Comparison of ENCODE assay signal across 8 cellular contexts in genomic region chr3:45760878-45761711, GRCh38. TPM values are rescaled to one million over a fixed set of nuclear protein-coding genes. Genes with fewer than 3 reads are reported as not detected.
DNase-seq lines count a peak whose midpoint lies in the region; ATAC-seq and TF ChIP-seq lines count a peak whose summit lies in the region.

No MANE protein-coding gene starts in this region.

- H3K36me3 ChIP-seq in neutrophil: no peaks in the 10 kb centered on the region

- H3K4me3 Mint-ChIP-seq in CD14-positive monocyte: no peak overlapping the region
- no peak overlapping the region for H3K4me3 Mint-ChIP-seq in activated CD8-positive, alpha-beta T cell treated with anti-CD3 and anti-CD28 coated beads, Interleukin-2, amount 10 ng/mL, durations not matched to agents 7 days and 5 days

- ATAC-seq in activated CD8-positive, alpha-beta T cell treated with anti-CD3 and anti-CD28 coated beads, Interleukin-2, amount 10 ng/mL, durations not matched to agents 7 days and 5 days: peak; percentile 64
- ATAC-seq in HG02642 (IDR thresholded peaks at IDR 0.05; ENCODE audit: poor library complexity, unreplicated experiment): no peak

- no peaks in the 10 kb centered on the region for H3K36me3 Mint-ChIP-seq in CD14-positive monocyte
- no peaks in the 10 kb centered on the region for H3K36me3 Mint-ChIP-seq in activated CD8-positive, alpha-beta T cell treated with anti-CD3 and anti-CD28 coated beads, Interleukin-2, amount 10 ng/mL, durations not matched to agents 7 days and 5 days (ENCODE audit: low read depth)

- H3K4me3 ChIP-seq in fibroblast of villous mesenchyme (ENCODE audit: low read depth, low read length) (no peak overlapping the region), neutrophil (ENCODE audit: low read depth in 1 of 2, low read length in 1 of 2) (no peak overlapping the region)

- POLR2A ChIA-PET in activated CD8-positive, alpha-beta T cell treated with anti-CD3 and anti-CD28 coated beads, Interleukin-2, amount 10 ng/mL, durations not matched to agents 7 days and 5 days (lab: Charles Lee): no interaction called here

- CTCF ChIA-PET in activated CD8-positive, alpha-beta T cell treated with anti-CD3 and anti-CD28 coated beads, Interleukin-2, amount 10 ng/mL, durations not matched to agents 7 days and 5 days (lab: Charles Lee): interaction anchor here (0.6 to 5.5 kb wide), 13 partner anchors 18 to 321 kb away, joined by 3 to 52 read pairs (median 4); no protein-coding TSS in a partner anchor

- no peaks in the 10 kb centered on the region for H3K27me3 ChIP-seq in neutrophil

- no peaks in the 10 kb centered on the region for H3K4me1 ChIP-seq in neutrophil (ENCODE audit: control insufficient read depth in 1 of 2, insufficient read depth in 1 of 2, low read depth in 1 of 2, low read length in 1 of 2)

- no peaks in the 10 kb centered on the region for H3K9me3 Mint-ChIP-seq in CD14-positive monocyte
- no peaks in the 10 kb centered on the region for H3K9me3 Mint-ChIP-seq in activated CD8-positive, alpha-beta T cell treated with anti-CD3 and anti-CD28 coated beads, Interleukin-2, amount 10 ng/mL, durations not matched to agents 7 days and 5 days (ENCODE audit: insufficient read depth)

- no peaks in the 10 kb centered on the region for H3K9me3 ChIP-seq in neutrophil

- H3K4me1 Mint-ChIP-seq in CD14-positive monocyte: peaks cover 3% of the 10 kb centered on the region
- H3K4me1 Mint-ChIP-seq in activated CD8-positive, alpha-beta T cell treated with anti-CD3 and anti-CD28 coated beads, Interleukin-2, amount 10 ng/mL, durations not matched to agents 7 days and 5 days (ENCODE audit: low read depth): peaks cover 5% of the 10 kb centered on the region

- intact Hi-C loops in CD14-positive monocyte (cut with micrococcal nuclease): loop anchor here (5.0 kb wide), 2 partner anchors 316 to 616 kb away; no protein-coding TSS in a partner anchor

- H3K27me3 Mint-ChIP-seq in CD14-positive monocyte (ENCODE audit: low read depth in 3 of 3): peaks cover 0 to 2% (median 1%) of the 10 kb centered on the region in 3 donors
- H3K27me3 Mint-ChIP-seq in activated CD8-positive, alpha-beta T cell treated with anti-CD3 and anti-CD28 coated beads, Interleukin-2, amount 10 ng/mL, durations not matched to agents 7 days and 5 days (ENCODE audit: low read depth): peaks cover 4% of the 10 kb centered on the region

- DNase-seq in CD14-positive monocyte (ENCODE audit: low spot score) (no peak), GOT3 (lab: John Stamatoyannopoulos, UW) (peak; percentile 8), NCI-H526 treated with DMSO at 0.1 percent for 48 hours (lab: John Stamatoyannopoulos, UW) (peak; percentile 45), fibroblast of villous mesenchyme (ENCODE audit: low read depth) (peak; percentile 75), cortex of kidney (lab: John Stamatoyannopoulos, UW) (no peak)
- DNase-seq in activated CD8-positive, alpha-beta T cell treated with anti-CD3 and anti-CD28 coated beads, Interleukin-2, amount 10 ng/mL, durations not matched to agents 7 days and 5 days: peak; percentile 61

- no peak overlapping the region for H3K27ac Mint-ChIP-seq in CD14-positive monocyte
- H3K27ac Mint-ChIP-seq in activated CD8-positive, alpha-beta T cell treated with anti-CD3 and anti-CD28 coated beads, Interleukin-2, amount 10 ng/mL, durations not matched to agents 7 days and 5 days: no peak overlapping the region

- no peak overlapping the region for H3K27ac ChIP-seq in neutrophil

- peak; percentile 66 for TF ChIP-seq CTCF in CD14-positive monocyte (IDR thresholded peaks at IDR 0.05)
- peak; percentile 87 for TF ChIP-seq CTCF in fibroblast of villous mesenchyme (IDR thresholded peaks at IDR 0.05; ENCODE audit: insufficient read depth, low read depth, low read length)
- TF ChIP-seq CTCF in neutrophil (IDR thresholded peaks at IDR 0.05): peak; percentile 19

RNA-seq across cellular contexts. Expression of gene SLC6A20, which starts 35.2 kb away (rescaled TPM):
- not detected for polyA plus RNA-seq in CD14-positive monocyte
- total RNA-seq in activated CD8-positive, alpha-beta T cell treated with anti-CD3 and anti-CD28 coated beads, Interleukin-2, amount 10 ng/mL, durations not matched to agents 7 days and 5 days: not detected
- not detected in 2 replicates for total RNA-seq in fibroblast of villous mesenchyme

Comparison
In these comparisons a context has a peak if more than half of its experiments do, and no peak if none do; other contexts are left out.
1. DNase-seq: peak in GOT3 (single experiment), NCI-H526 treated with DMSO at 0.1 percent for 48 hours (single experiment), activated CD8-positive, alpha-beta T cell treated with anti-CD3 and anti-CD28 coated beads, Interleukin-2, amount 10 ng/mL, durations not matched to agents 7 days and 5 days (single experiment) and fibroblast of villous mesenchyme (single experiment); none in CD14-positive monocyte (single experiment) and cortex of kidney (single experiment).
2. CTCF ChIP-seq: peak in every context shown above with its lines; median percentile 87 in fibroblast of villous mesenchyme; 66 in CD14-positive monocyte; 19 in neutrophil.